In the genomic region with DNA sequence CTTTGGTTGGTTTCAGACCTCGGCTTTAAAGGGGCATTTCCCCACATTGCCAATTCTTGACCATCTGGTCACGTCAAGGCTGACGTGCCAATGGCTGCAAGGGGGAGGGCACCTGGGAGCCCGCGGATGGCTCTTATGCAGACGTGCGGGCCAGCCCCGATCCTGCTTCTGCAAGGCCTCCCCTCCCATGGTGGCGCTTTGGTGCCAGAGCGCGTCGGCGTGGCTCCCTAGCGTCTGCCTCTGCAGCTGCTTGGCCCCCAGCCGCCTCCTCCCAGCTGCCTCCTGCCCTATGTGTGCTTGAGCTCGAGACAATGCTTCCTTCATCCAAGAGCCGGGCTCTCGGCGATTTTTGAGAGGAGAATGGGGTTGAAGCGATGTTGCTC, we compare ENCODE assay signal across 11 cellular contexts. TPM values are rescaled to one million over a fixed set of nuclear protein-coding genes. Genes with fewer than 3 reads are reported as not detected.
DNase-seq lines count a peak whose midpoint lies in the region; ATAC-seq and TF ChIP-seq lines count a peak whose summit lies in the region.
"Had no signal": no experiment of that assay in that cellular context is flagged by ENCODE, and none has a peak within 500 bp of the region (broad histone marks: within the 10 kb centered on the region; RNA-seq: fewer than 3 reads in every experiment).

No MANE protein-coding gene starts in this region.

- peak overlapping the region; percentile 38; the same call in 1 of the 2 replicates for H3K27ac Mint-ChIP-seq in HFFc6

- H3K36me3 Mint-ChIP-seq in HFFc6 (ENCODE audit: low read depth), result peaks cover 5% of the 10 kb centered on the region; the same call in 1 of the 2 replicates

- no peak for ATAC-seq in GM19035 (IDR thresholded peaks at IDR 0.05; ENCODE audit: unreplicated experiment)

- no peak for DNase-seq in HFFc6
- no peak for DNase-seq in astrocyte of the cerebellum (ENCODE audit: low read depth)
- DNase-seq in stromal cell of bone marrow (ENCODE audit: low read depth), result peak; percentile 19
- no peak for DNase-seq in NCI-H1417 treated with DMSO at 0.1 percent for 48 hours (lab: John Stamatoyannopoulos, UW)
- DNase-seq in central memory CD4-positive, alpha-beta T cell, result no peak
- DNase-seq: activated T-cell treated with anti-CD3 and anti-CD28 coated beads, Interleukin-2, amount 50 U/mL, for 48 hours; effector CD4-positive, alpha-beta T cell; NCI-H510A treated with DMSO at 0.1 percent for 48 hours had no signal

- TF ChIP-seq CTCF in HFFc6 (IDR thresholded peaks at IDR 0.05) (no peak), astrocyte of the cerebellum (IDR thresholded peaks at IDR 0.05; ENCODE audit: low read depth, low read length, missing control alignments) (no peak)

- no peaks in the 10 kb centered on the region for H3K27me3 ChIP-seq in layer of hippocampus (ENCODE audit: control insufficient read depth, insufficient read depth, low read length)

- H3K4me1 Mint-ChIP-seq in HFFc6 (ENCODE audit: low read depth), result peaks cover 15% of the 10 kb centered on the region

- H3K27ac ChIP-seq in layer of hippocampus (ENCODE audit: low read depth, low read length), result peak overlapping the region; percentile 76

- no peaks in the 10 kb centered on the region for H3K9me3 Mint-ChIP-seq in HFFc6

- in situ Hi-C loops in astrocyte of the cerebellum (cut with HindIII; ENCODE audit: low sequenced_read_pairs), result no loop called here

- peak overlapping the region; percentile 4 for H3K4me3 ChIP-seq in astrocyte of the cerebellum (ENCODE audit: low read depth, low read length)
- H3K4me3 ChIP-seq: skin epidermis had no signal

- no peak overlapping the region for H3K4me3 Mint-ChIP-seq in HFFc6

- H3K27me3 Mint-ChIP-seq in HFFc6 (ENCODE audit: insufficient read depth), result peaks cover 7% of the 10 kb centered on the region

RNA-seq across cellular contexts. Expression of a gene that starts 29.1 kb away (rescaled TPM):
- total RNA-seq in HFFc6 (2021; fragmentation: NEBNext Ultra II Directional; extraction: Animal tissue kit (Norgen Biotek cat#: 25700)), result 10 to 100 TPM; 63.7 to 76.6 (median 66.1) TPM
